In the genomic region with DNA sequence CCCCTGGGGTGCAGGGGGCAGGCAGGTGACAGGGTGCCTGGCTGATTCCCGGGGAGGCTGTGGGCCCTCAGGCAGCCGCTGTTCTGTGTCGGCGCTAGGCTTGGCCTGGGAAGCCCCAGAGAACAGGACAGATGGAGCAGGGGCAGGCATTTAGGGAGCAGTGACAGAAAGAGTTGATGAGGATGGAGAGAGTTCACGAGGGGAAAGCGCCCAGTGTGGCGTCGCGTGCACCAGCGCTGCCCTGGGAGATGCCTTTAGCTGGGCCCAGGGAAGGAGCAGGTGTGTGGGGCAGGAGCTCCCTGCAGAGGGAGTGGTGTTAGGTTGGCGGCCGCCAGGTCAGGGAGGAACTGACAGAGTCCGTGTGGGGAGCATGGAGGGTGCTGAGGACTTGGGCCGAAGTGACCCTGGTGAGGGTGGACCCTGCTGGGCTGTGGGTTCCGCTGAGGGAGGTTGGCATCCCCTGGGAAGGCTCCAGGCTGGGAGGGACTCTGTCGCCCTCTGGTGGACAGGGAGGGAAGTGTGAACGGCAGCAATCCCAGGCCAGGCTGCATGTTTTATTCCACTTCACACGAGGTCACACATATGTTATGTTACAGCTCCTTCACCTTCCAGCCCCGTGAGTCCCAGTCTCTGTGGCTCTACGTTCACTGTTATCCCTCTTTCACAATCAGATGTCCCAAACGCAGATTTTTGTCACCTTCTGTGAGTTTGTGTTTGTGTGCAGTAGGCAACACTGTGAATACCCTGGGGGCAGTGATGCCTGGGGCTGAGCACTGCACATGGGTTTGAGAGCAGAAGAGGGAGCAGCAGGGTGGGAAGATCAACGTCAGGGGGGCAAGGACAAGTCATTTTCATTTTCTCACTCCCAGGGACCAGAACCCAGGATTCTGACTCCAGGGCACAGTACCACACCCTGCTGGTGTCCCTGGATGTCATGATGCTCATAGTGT, we compare ENCODE assay signal across 1 cellular context.
TF ChIP-seq lines count a peak whose summit lies in the region.

No MANE protein-coding gene starts in this region.

TF ChIP-seq in HEK293T, 16 proteins besides CTCF, POLR2A, EP300 and RAD21:
- TF ChIP-seq L3MBTL2 (conservative IDR thresholded peaks at IDR 0.05) = peak; percentile 94
